Comparison of ENCODE assay signal across 7 cellular contexts in the genomic region with DNA sequence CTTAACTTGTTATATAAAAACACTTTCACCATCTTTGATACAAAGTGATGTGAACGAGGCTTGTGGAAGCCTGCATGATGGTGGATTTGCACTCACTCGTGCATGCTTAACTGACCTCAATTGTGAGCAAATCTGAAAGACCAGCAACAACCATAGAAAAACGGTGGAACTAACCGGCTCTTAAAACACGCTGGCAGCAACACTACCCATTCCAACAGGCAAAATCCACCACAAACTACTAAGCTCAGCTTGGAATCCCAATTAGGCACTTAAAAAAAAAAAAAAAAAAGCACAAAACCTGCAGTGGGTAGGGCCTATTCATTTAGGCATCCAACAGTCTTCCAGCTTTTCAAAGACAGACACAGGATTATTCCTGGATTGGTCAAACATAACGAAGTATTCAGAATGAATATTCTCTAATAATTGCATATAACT. TPM values are rescaled to one million over a fixed set of nuclear protein-coding genes. Genes with fewer than 3 reads are reported as not detected.
DNase-seq lines count a peak whose midpoint lies in the region; ATAC-seq and FAIRE-seq lines count a peak whose summit lies in the region.

No MANE protein-coding gene starts in this region.

- no peaks in the 10 kb centered on the region for H3K9me3 ChIP-seq in mononuclear cell (ENCODE audit: low read depth, low read length)

- no peaks in the 10 kb centered on the region for H3K27me3 ChIP-seq in mononuclear cell (ENCODE audit: insufficient read depth, low read length)

- DNase-seq in NCI-H1694 treated with DMSO at 0.1 percent for 48 hours (lab: John Stamatoyannopoulos, UW) = peak; percentile 5
- peak; percentile 47 for DNase-seq in cerebellar cortex (ENCODE audit: low spot score)
- DNase-seq in NCI-H774 (lab: John Stamatoyannopoulos, UW) = no peak
- DNase-seq in NCI-H1436 (lab: John Stamatoyannopoulos, UW) = no peak

- peaks cover 62% of the 10 kb centered on the region for H3K4me1 ChIP-seq in mononuclear cell (ENCODE audit: insufficient read depth, low read length)

- FAIRE-seq in G401.6 (lab: Jason Lieb, UNC) = peak; percentile 86

- ATAC-seq in GM18868 (IDR thresholded peaks at IDR 0.05; ENCODE audit: unreplicated experiment) = no peak

- H3K4me3 ChIP-seq in mononuclear cell (ENCODE audit: low read length) = peak overlapping the region; percentile 91

RNA-seq across cellular contexts. Expression of a gene that starts 1.8 kb away (rescaled TPM):
- total RNA-seq in mononuclear cell = 351 TPM

Comparison
In these comparisons a context has a peak if more than half of its experiments do, and no peak if none do; other contexts are left out.
1. DNase-seq: peak in NCI-H1694 treated with DMSO at 0.1 percent for 48 hours (single experiment) and cerebellar cortex (single experiment); none in NCI-H774 (single experiment) and NCI-H1436 (single experiment).